In the genomic region with DNA sequence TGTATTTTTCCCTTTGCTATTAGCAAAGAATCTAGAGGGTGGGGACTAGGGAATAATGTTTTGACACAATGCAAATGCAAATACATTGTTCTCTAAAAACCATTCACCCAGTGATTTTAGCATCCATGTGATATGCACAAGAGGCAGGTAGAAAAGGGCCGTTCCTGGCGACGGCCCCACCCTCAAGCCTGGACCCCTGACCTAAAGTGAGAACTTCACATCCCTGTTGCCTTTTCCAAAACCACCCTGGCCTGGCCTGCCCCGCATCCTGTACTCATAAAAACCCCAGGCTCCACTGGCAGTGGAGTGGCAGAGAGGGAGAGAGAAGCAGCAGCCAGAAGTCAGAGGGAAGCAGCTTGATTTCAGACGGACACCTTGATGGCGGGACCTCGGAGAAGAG, we compare ENCODE assay signal across 27 cellular contexts.
"Had no signal": no experiment of that assay in that cellular context is flagged by ENCODE, and none has a peak within 500 bp of the region (broad histone marks: within the 10 kb centered on the region; RNA-seq: fewer than 3 reads in every experiment).

No MANE protein-coding gene starts in this region.

- H3K27me3 ChIP-seq: dorsolateral prefrontal cortex, esophagus squamous epithelium, gastrocnemius medialis, heart right ventricle, left lung had no signal

- H3K27ac ChIP-seq: dorsolateral prefrontal cortex, epithelial cell of prostate, esophagus squamous epithelium, gastrocnemius medialis, heart right ventricle, left lung, lower lobe of right lung had no signal

- ATAC-seq: esophagus mucosa, gastrocnemius medialis, heart right ventricle, left cardiac atrium, left lung, left ventricle myocardium superior, lower lobe of right lung, mucosa of descending colon had no signal

- H3K4me3 Mint-ChIP-seq: mesothelial cell of epicardium, naive B cell had no signal

- H3K27me3 Mint-ChIP-seq: naive B cell had no signal

- H3K27ac Mint-ChIP-seq: mesothelial cell of epicardium had no signal

- DNase-seq: dermis blood vessel endothelial cell; dorsolateral prefrontal cortex; effector CD4-positive, alpha-beta T cell; effector memory CD4-positive, alpha-beta T cell; erythroblast; esophagus squamous epithelium; foreskin fibroblast; foreskin melanocyte; gastrocnemius medialis; glutamatergic neuron; heart right ventricle; hippocampal formation; left cardiac atrium; left lung; left ventricle myocardium superior; lower lobe of right lung; mesenchymal stem cell; mucosa of descending colon; naive B cell had no signal

- H3K4me1 ChIP-seq: gastrocnemius medialis, left lung, lower lobe of right lung had no signal

- H3K36me3 ChIP-seq: gastrocnemius medialis, heart right ventricle, left lung, lower lobe of right lung had no signal

- H3K4me3 ChIP-seq: coronary artery, dorsolateral prefrontal cortex, esophagus squamous epithelium, gastrocnemius medialis, heart right ventricle, left lung, lower lobe of right lung, mucosa of descending colon had no signal

- FAIRE-seq: colon, endometrium, islet of Langerhans, keratinocyte had no signal

- H3K9me3 ChIP-seq: esophagus squamous epithelium, gastrocnemius medialis, left lung, lower lobe of right lung, mucosa of descending colon had no signal

- H3K9me3 Mint-ChIP-seq: mesothelial cell of epicardium had no signal
